Comparison of ENCODE assay signal across 18 cellular contexts in the genomic region with DNA sequence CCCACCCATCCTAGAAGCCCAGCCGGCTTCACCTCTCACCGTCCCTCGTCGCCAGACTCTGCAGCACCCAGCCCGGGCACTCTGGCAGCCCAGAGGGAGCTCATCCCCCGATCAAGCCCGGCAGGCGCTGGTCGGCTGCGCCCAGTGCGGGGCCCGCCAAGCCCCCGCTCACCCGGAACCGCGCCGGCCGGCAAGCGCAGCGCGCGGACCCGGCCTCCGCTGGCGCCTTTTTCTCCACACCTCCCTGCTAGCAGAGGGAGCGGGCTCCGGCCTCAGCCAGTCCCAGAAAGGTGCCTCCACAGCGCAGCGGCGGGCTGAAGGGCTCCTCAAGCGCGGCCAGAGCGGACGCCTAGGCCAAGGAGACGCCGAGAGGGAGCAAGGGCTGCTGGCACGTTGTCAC.
DNase-seq lines count a peak whose midpoint lies in the region; ATAC-seq and TF ChIP-seq lines count a peak whose summit lies in the region.
"Had no signal": no experiment of that assay in that cellular context is flagged by ENCODE, and none has a peak within 500 bp of the region (broad histone marks: within the 10 kb centered on the region; RNA-seq: fewer than 3 reads in every experiment).

No MANE protein-coding gene starts in this region.

- no peak overlapping the region for H2BK15ac ChIP-seq in neuronal stem cell (ENCODE audit: low read length)

- intact Hi-C loops in upper lobe of right lung (cut with DNase I), result no loop called here
- intact Hi-C loops in Caco-2 (cut with micrococcal nuclease; ENCODE audit: unreplicated experiment), result no loop called here

- H4K8ac ChIP-seq in neuronal stem cell (ENCODE audit: low read depth, low read length), result peak overlapping the region; percentile 17

- ATAC-seq in RWPE2 (ENCODE audit: low read depth) (no peak), upper lobe of right lung (peak; percentile 19), GM19328 (IDR thresholded peaks at IDR 0.05; ENCODE audit: unreplicated experiment) (no peak)
- ATAC-seq: A549, GM23338 had no signal

- no peak overlapping the region for H3K27ac Mint-ChIP-seq in Caco-2 (ENCODE audit: unreplicated experiment)
- H3K27ac Mint-ChIP-seq: CD4-positive, alpha-beta T cell; GM23338 had no signal

- no peak overlapping the region for H3K4me2 ChIP-seq in neuronal stem cell (ENCODE audit: insufficient read depth, low read length, poor library complexity, severe bottlenecking)
- H3K4me2 ChIP-seq: A549, GM23338 had no signal

- no peak overlapping the region for H2BK120ac ChIP-seq in neuronal stem cell (ENCODE audit: low read depth, low read length)

- H3K14ac ChIP-seq in neuronal stem cell (ENCODE audit: low read length), result no peak overlapping the region

- H4K91ac ChIP-seq in neuronal stem cell (ENCODE audit: low read depth, low read length, poor library complexity), result no peak overlapping the region

- H3K9ac ChIP-seq in neuronal stem cell (ENCODE audit: low read depth, low read length, poor library complexity), result no peak overlapping the region

- H3K4me3 Mint-ChIP-seq in Caco-2 (ENCODE audit: unreplicated experiment), result no peak overlapping the region
- H3K4me3 Mint-ChIP-seq: CD4-positive, alpha-beta T cell; GM23338 had no signal

- H3K9me3 Mint-ChIP-seq in Caco-2 (ENCODE audit: unreplicated experiment), result no peaks in the 10 kb centered on the region
- H3K9me3 Mint-ChIP-seq: GM23338 had no signal

- H3K4me3 ChIP-seq in RWPE2 (ENCODE audit: severe bottlenecking), result no peak overlapping the region
- no peak overlapping the region for H3K4me3 ChIP-seq in neuronal stem cell (ENCODE audit: low read length in 2 of 2)
- no peak overlapping the region for H3K4me3 ChIP-seq in upper lobe of right lung
- no peak overlapping the region for H3K4me3 ChIP-seq in Caco-2 (ENCODE audit: low read depth, low read length)
- H3K4me3 ChIP-seq: A549, GM23338 had no signal

- DNase-seq in NCI-H510A (lab: John Stamatoyannopoulos, UW) (peak; percentile 9), NCI-H510A treated with DMSO at 0.1 percent for 48 hours (lab: John Stamatoyannopoulos, UW) (no peak), RWPE2 (ENCODE audit: low spot score) (peak; percentile 42), neuronal stem cell (ENCODE audit: low spot score) (no peak), upper lobe of right lung (no peak), Caco-2 (no peak)
- DNase-seq: AML-193; CD4-positive, alpha-beta T cell; DMS153; DMS79; GDM1; HCEC 1CT had no signal

- WGBS in neuronal stem cell (ENCODE audit: extremely low coverage in 2 of 2, insufficient read length in 2 of 2, insufficient replicate concordance in 1 of 2), 2 donors, result no CpG with 5 or more reads among the region's 37 CpGs

- H2AK5ac ChIP-seq in neuronal stem cell (ENCODE audit: low read depth, low read length), result no peak overlapping the region

- no peak overlapping the region for H3K4ac ChIP-seq in neuronal stem cell (ENCODE audit: low read length)

- no peak overlapping the region for H3K27ac ChIP-seq in RWPE2 (ENCODE audit: poor library complexity, severe bottlenecking)
- H3K27ac ChIP-seq in neuronal stem cell (replicated peaks; ENCODE audit: low read length), result no peak overlapping the region
- H3K27ac ChIP-seq in upper lobe of right lung, result no peak overlapping the region
- H3K27ac ChIP-seq: 22Rv1, A549, C4-2B, HL-60 had no signal

- H3K9me3 ChIP-seq in RWPE2 (ENCODE audit: severe bottlenecking) (no peaks in the 10 kb centered on the region), neuronal stem cell (replicated peaks in 1 of 2; ENCODE audit: control insufficient read depth in 2 of 2, insufficient read depth in 1 of 2, low read depth in 1 of 2, low read length in 2 of 2) (no peaks in the 10 kb centered on the region), upper lobe of right lung (no peaks in the 10 kb centered on the region), Caco-2 (no peaks in the 10 kb centered on the region)
- H3K9me3 ChIP-seq: A549 had no signal

- no peaks in the 10 kb centered on the region for H3K79me1 ChIP-seq in neuronal stem cell (ENCODE audit: low read depth, low read length)

- no peak overlapping the region for H2AFZ ChIP-seq in neuronal stem cell (ENCODE audit: low read length)
- H2AFZ ChIP-seq: GM23338 had no signal

- no peak overlapping the region for H2BK12ac ChIP-seq in neuronal stem cell (ENCODE audit: low read length)

- TF ChIP-seq CTCF in RWPE2 (IDR thresholded peaks at IDR 0.05; ENCODE audit: poor library complexity, severe bottlenecking) (no peak), upper lobe of right lung (IDR thresholded peaks at IDR 0.05) (no peak), Caco-2 (IDR thresholded peaks at IDR 0.05; ENCODE audit: insufficient read depth in 1 of 2, low read depth in 1 of 2, low read length in 1 of 2, severe bottlenecking in 1 of 2, unreplicated experiment in 1 of 2) (no peak)

- H2BK5ac ChIP-seq in neuronal stem cell (ENCODE audit: low read length), result no peak overlapping the region

- CTCF ChIA-PET in Caco-2 (lab: Charles Lee), result no interaction called here

- H3K27me3 ChIP-seq in RWPE2 (ENCODE audit: insufficient read depth, poor library complexity, severe bottlenecking) (peaks cover 9% of the 10 kb centered on the region), neuronal stem cell (ENCODE audit: control insufficient read depth in 3 of 3, insufficient read depth in 3 of 3, low read depth in 1 of 3, low read length in 3 of 3) (no peaks in the 10 kb centered on the region), upper lobe of right lung (no peaks in the 10 kb centered on the region), Caco-2 (replicated peaks; ENCODE audit: control insufficient read depth, insufficient read depth, low read length) (no peaks in the 10 kb centered on the region)

- no peaks in the 10 kb centered on the region for H3K36me3 Mint-ChIP-seq in Caco-2 (ENCODE audit: insufficient read depth, unreplicated experiment)

- H3K18ac ChIP-seq in neuronal stem cell (ENCODE audit: low read length), result peak overlapping the region; percentile 28

- H3K23ac ChIP-seq in neuronal stem cell (ENCODE audit: low read depth, low read length, poor library complexity), result no peak overlapping the region

- H3K27me3 Mint-ChIP-seq in Caco-2 (ENCODE audit: insufficient read depth, unreplicated experiment), result no peaks in the 10 kb centered on the region
- H3K27me3 Mint-ChIP-seq: CD4-positive, alpha-beta T cell had no signal

- POLR2A ChIA-PET in Caco-2 (lab: Charles Lee), result no interaction called here

- H3K4me1 Mint-ChIP-seq in Caco-2 (ENCODE audit: low read depth, unreplicated experiment), result no peaks in the 10 kb centered on the region
- H3K4me1 Mint-ChIP-seq: GM23338 had no signal

- no TSS peak for BruUV-seq in Caco-2 (replicated peaks; lab: Mats Ljungman, UMichigan)

- H3K36me3 ChIP-seq in RWPE2 (ENCODE audit: low read depth) (no peaks in the 10 kb centered on the region), neuronal stem cell (replicated peaks in 1 of 2; ENCODE audit: control insufficient read depth in 2 of 2, insufficient read depth in 2 of 2, low read length in 2 of 2) (no peaks in the 10 kb centered on the region), upper lobe of right lung (no peaks in the 10 kb centered on the region), Caco-2 (ENCODE audit: control insufficient read depth, insufficient read depth, low read length) (no peaks in the 10 kb centered on the region)

- H3K4me1 ChIP-seq in RWPE2 (ENCODE audit: insufficient read depth, poor library complexity, severe bottlenecking), result no peaks in the 10 kb centered on the region
- no peaks in the 10 kb centered on the region for H3K4me1 ChIP-seq in neuronal stem cell (ENCODE audit: control insufficient read depth in 2 of 2, insufficient read depth in 1 of 2, low read depth in 1 of 2, low read length in 2 of 2)
- H3K4me1 ChIP-seq in upper lobe of right lung, result no peaks in the 10 kb centered on the region
- no peaks in the 10 kb centered on the region for H3K4me1 ChIP-seq in Caco-2
- H3K4me1 ChIP-seq: A549 had no signal

Comparison
In these comparisons a context has a peak if more than half of its experiments do, and no peak if none do; other contexts are left out.
1. DNase-seq: peak in NCI-H510A (single experiment) and RWPE2 (single experiment); none in NCI-H510A treated with DMSO at 0.1 percent for 48 hours (single experiment), neuronal stem cell (single experiment), upper lobe of right lung (single experiment) and Caco-2 (0 of 2).